Comparison of ENCODE assay signal across 1 cellular context in the genomic region with DNA sequence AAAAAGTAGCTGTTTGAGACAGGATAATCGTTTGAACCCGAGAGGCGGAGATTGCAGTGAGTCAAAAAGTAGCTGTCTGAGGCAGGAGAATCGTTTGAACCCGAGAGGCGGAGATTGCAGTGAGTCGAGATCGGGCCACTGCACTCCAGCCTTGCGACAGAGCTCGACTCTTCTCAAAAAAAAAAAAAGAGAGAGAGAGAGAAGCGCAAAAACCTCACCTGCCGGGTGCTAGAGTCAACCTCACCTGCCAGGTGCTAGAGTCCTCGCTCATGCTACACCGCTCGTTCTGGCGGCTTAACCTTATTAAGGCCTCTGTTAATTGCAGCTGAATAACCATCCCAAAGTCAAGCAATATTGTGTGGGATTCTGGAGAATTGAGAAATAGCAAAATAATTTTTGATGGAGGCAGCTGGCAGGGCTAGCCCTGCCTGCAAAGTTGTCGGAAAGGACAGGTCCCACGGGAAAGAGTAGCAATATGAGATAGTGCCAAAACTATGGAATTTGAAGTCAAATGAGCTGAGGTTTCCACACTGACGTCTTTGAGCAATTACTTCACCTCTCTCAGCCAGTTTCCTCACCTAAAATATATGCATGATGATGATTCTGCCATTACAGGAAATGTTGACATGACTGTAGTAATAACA.
TF ChIP-seq lines count a peak whose summit lies in the region.

No MANE protein-coding gene starts in this region.

TF ChIP-seq in K562, 482 proteins besides CTCF, POLR2A, EP300 and RAD21 (continued from another document):
- TF ChIP-seq MTA2 (IDR thresholded peaks at IDR 0.05; ENCODE audit: low read depth) (no peak), KDM1A (IDR thresholded peaks at IDR 0.05) (0 out of 4 replicates have a peak, but pooled peaks of 1 of the 2 experiments have one; percentile 55), CEBPG (CRISPR knock-in tag; IDR thresholded peaks at IDR 0.05) (no peak), CEBPG (tag; conservative IDR thresholded peaks at IDR 0.05 in 1 of 2, IDR thresholded peaks at IDR 0.05 in 1 of 2) (peak in 1 of 2 experiments; percentile 13; a peak in 1 of 4 replicates), ADNP (tag; IDR thresholded peaks at IDR 0.05) (peak; percentile 80; the same call in 1 of the 2 replicates), POLR3A (IDR thresholded peaks at IDR 0.05; ENCODE audit: borderline replicate concordance, extremely low read depth, insufficient read depth, insufficient read length) (peak; percentile 65), MGA (IDR thresholded peaks at IDR 0.05) (peak; percentile 6; the same call in 1 of the 2 replicates), EP400 (IDR thresholded peaks at IDR 0.05) (0 out of 2 replicates have a peak, but pooled peaks have one; percentile 21), GTF3C2 (IDR thresholded peaks at IDR 0.05; ENCODE audit: borderline replicate concordance, extremely low read depth, insufficient read length) (peak; percentile 41), RBM22 (IDR thresholded peaks at IDR 0.05; ENCODE audit: low read depth, low read length, poor library complexity, severe bottlenecking) (no peak), FOXM1 (IDR thresholded peaks at IDR 0.05; ENCODE audit: low read depth) (0 out of 2 replicates have a peak, but pooled peaks have one; percentile 11), FOXM1 (CRISPR knock-in tag; IDR thresholded peaks at IDR 0.05; ENCODE audit: low read depth) (no peak), PHF21A (IDR thresholded peaks at IDR 0.05; ENCODE audit: borderline replicate concordance, low read depth) (no peak), GABPB1 (CRISPR knock-in tag; IDR thresholded peaks at IDR 0.05) (no peak), POLR2H (tag; IDR thresholded peaks at IDR 0.05; ENCODE audit: low read depth) (peak; percentile 76), CREB3 (tag; conservative IDR thresholded peaks at IDR 0.05; ENCODE audit: low read depth) (peak; percentile 13; the same call in 1 of the 2 replicates), ARNT (IDR thresholded peaks at IDR 0.05) (0 out of 4 replicates have a peak, but pooled peaks of 1 of the 2 experiments have one; percentile 52), NFIC (IDR thresholded peaks at IDR 0.05) (no peak), TCF3 (CRISPR knock-in tag; IDR thresholded peaks at IDR 0.05) (no peak), NONO (IDR thresholded peaks at IDR 0.05; ENCODE audit: low read depth in 2 of 2, low read length in 1 of 2) (0 out of 4 replicates have a peak, but pooled peaks of 1 of the 2 experiments have one; percentile 6), ZNF695 (CRISPR knock-in tag; IDR thresholded peaks at IDR 0.05) (no peak)
- TF ChIP-seq, protein P1, sequence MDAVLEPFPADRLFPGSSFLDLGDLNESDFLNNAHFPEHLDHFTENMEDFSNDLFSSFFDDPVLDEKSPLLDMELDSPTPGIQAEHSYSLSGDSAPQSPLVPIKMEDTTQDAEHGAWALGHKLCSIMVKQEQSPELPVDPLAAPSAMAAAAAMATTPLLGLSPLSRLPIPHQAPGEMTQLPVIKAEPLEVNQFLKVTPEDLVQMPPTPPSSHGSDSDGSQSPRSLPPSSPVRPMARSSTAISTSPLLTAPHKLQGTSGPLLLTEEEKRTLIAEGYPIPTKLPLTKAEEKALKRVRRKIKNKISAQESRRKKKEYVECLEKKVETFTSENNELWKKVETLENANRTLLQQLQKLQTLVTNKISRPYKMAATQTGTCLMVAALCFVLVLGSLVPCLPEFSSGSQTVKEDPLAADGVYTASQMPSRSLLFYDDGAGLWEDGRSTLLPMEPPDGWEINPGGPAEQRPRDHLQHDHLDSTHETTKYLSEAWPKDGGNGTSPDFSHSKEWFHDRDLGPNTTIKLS (IDR thresholded peaks at IDR 0.05; ENCODE audit: borderline replicate concordance, low read depth), result peak; percentile 85; the same call in 1 of the 2 replicates
- TF ChIP-seq, protein P2, sequence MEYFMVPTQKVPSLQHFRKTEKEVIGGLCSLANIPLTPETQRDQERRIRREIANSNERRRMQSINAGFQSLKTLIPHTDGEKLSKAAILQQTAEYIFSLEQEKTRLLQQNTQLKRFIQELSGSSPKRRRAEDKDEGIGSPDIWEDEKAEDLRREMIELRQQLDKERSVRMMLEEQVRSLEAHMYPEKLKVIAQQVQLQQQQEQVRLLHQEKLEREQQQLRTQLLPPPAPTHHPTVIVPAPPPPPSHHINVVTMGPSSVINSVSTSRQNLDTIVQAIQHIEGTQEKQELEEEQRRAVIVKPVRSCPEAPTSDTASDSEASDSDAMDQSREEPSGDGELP (CRISPR knock-in tag; IDR thresholded peaks at IDR 0.05; ENCODE audit: borderline replicate concordance), result 0 out of 2 replicates have a peak, but pooled peaks have one; percentile 1
